In the genomic region with DNA sequence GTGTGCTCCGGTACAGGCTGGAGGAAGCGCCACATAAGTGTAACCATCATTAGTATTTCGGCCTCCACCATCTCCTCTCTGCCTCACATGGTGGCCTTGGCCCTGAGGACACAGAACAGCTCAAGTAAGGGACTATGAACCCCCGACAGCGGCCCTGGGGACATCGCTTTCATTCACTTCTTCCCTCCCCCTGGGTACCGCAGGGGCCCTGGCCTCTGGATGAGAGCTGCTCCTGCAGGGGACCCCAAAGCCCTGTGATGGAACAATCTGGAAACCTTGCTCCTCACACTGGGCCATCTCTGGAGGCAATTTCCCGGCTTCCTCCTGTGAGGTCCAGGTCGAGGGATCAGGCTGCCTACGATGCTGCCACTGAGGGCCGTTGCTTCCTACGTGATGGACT, we compare ENCODE assay signal across 14 cellular contexts.
DNase-seq lines count a peak whose midpoint lies in the region; ATAC-seq and TF ChIP-seq lines count a peak whose summit lies in the region.
"Had no signal": no experiment of that assay in that cellular context is flagged by ENCODE, and none has a peak within 500 bp of the region (broad histone marks: within the 10 kb centered on the region; RNA-seq: fewer than 3 reads in every experiment).

No MANE protein-coding gene starts in this region.

- no peak overlapping the region for H2BK12ac ChIP-seq in neuronal stem cell (ENCODE audit: low read length)

- TF ChIP-seq EP300 in stomach (IDR thresholded peaks at IDR 0.05) = no peak

- H3K27me3 ChIP-seq in neuronal stem cell (ENCODE audit: control insufficient read depth in 3 of 3, insufficient read depth in 3 of 3, low read depth in 1 of 3, low read length in 3 of 3) (peaks cover 0 to 8% (median 2%) of the 10 kb centered on the region in 3 experiments), stomach (peaks cover 0 to 42% (median 7%) of the 10 kb centered on the region in 3 donors)
- H3K27me3 ChIP-seq: BLaER1 had no signal

- H2AFZ ChIP-seq in neuronal stem cell (ENCODE audit: low read length) = no peak overlapping the region

- H3K4me2 ChIP-seq in neuronal stem cell (ENCODE audit: insufficient read depth, low read length, poor library complexity, severe bottlenecking) = no peak overlapping the region
- H3K4me2 ChIP-seq: BLaER1 had no signal

- H3K36me3 ChIP-seq in neuronal stem cell (replicated peaks in 1 of 2; ENCODE audit: control insufficient read depth in 2 of 2, insufficient read depth in 2 of 2, low read length in 2 of 2) (no peaks in the 10 kb centered on the region), stomach (no peaks in the 10 kb centered on the region)
- H3K36me3 ChIP-seq: BLaER1 had no signal

- H3K4ac ChIP-seq in neuronal stem cell (ENCODE audit: low read length) = peak overlapping the region; percentile 10

- no peak overlapping the region for H4K8ac ChIP-seq in neuronal stem cell (ENCODE audit: low read depth, low read length)

- H2BK120ac ChIP-seq in neuronal stem cell (ENCODE audit: low read depth, low read length) = no peak overlapping the region

- no peak for TF ChIP-seq POLR2A in stomach (IDR thresholded peaks at IDR 0.05)

- H3K4me3 ChIP-seq in neuronal stem cell (ENCODE audit: low read length in 2 of 2) (no peak overlapping the region), stomach (no peak overlapping the region)
- H3K4me3 ChIP-seq: BLaER1 had no signal

- H3K27ac ChIP-seq in neuronal stem cell (replicated peaks; ENCODE audit: low read length) = no peak overlapping the region
- H3K27ac ChIP-seq in stomach = no peak overlapping the region
- H3K27ac ChIP-seq: BLaER1 had no signal

- H3K79me1 ChIP-seq in neuronal stem cell (ENCODE audit: low read depth, low read length) = no peaks in the 10 kb centered on the region

- H3K9ac ChIP-seq in neuronal stem cell (ENCODE audit: low read depth, low read length, poor library complexity) = no peak overlapping the region
- H3K9ac ChIP-seq: BLaER1 had no signal

- WGBS in neuronal stem cell (ENCODE audit: extremely low coverage in 2 of 2, insufficient read length in 2 of 2, insufficient replicate concordance in 1 of 2), 2 donors = no CpG with 5 or more reads among the region's 12 CpGs
- 78 to 89% (median 86%) methylated on average over 12 of the region's 12 CpGs for WGBS in stomach, 5 donors

- no peak overlapping the region for H4K91ac ChIP-seq in neuronal stem cell (ENCODE audit: low read depth, low read length, poor library complexity)

- H3K4me1 ChIP-seq in neuronal stem cell (ENCODE audit: control insufficient read depth in 2 of 2, insufficient read depth in 1 of 2, low read depth in 1 of 2, low read length in 2 of 2) (peaks cover 0 to 17% of the 10 kb centered on the region in 2 donors), stomach (no peaks in the 10 kb centered on the region)
- H3K4me1 ChIP-seq: Caco-2 had no signal

- no peak overlapping the region for H2BK15ac ChIP-seq in neuronal stem cell (ENCODE audit: low read length)

- H3K14ac ChIP-seq in neuronal stem cell (ENCODE audit: low read length) = peak overlapping the region; percentile 17

- H3K9me3 ChIP-seq in neuronal stem cell (replicated peaks in 1 of 2; ENCODE audit: control insufficient read depth in 2 of 2, insufficient read depth in 1 of 2, low read depth in 1 of 2, low read length in 2 of 2) (peaks cover 0 to 3% of the 10 kb centered on the region in 2 donors), stomach (no peaks in the 10 kb centered on the region)
- H3K9me3 ChIP-seq: BLaER1, Caco-2 had no signal

- TF ChIP-seq CTCF in stomach (IDR thresholded peaks at IDR 0.05) = no peak

- H2BK5ac ChIP-seq in neuronal stem cell (ENCODE audit: low read length) = no peak overlapping the region

- peak overlapping the region; percentile 70 for H3K18ac ChIP-seq in neuronal stem cell (ENCODE audit: low read length)

- peak overlapping the region; percentile 60 for H2AK5ac ChIP-seq in neuronal stem cell (ENCODE audit: low read depth, low read length)

- H3K23ac ChIP-seq in neuronal stem cell (ENCODE audit: low read depth, low read length, poor library complexity) = peak overlapping the region; percentile 6

- intact Hi-C loops in cardiac septum (cut with DNase I) = no loop called here
- intact Hi-C loops in Right ventricle myocardium inferior (cut with DNase I) = no loop called here
- intact Hi-C loops in stomach (cut with DNase I; ENCODE audit: low total_unique reads) = loop anchor here (10.0 kb wide), 1 partner anchor 1687 kb away; no protein-coding TSS in a partner anchor

- ATAC-seq in Right ventricle myocardium inferior = no peak
- no peak for ATAC-seq in GM19463 (IDR thresholded peaks at IDR 0.05; ENCODE audit: unreplicated experiment)

- DNase-seq in cardiac septum (ENCODE audit: low spot score) (peak; percentile 46), Right ventricle myocardium inferior (ENCODE audit: missing footprints) (no peak), neuronal stem cell (ENCODE audit: low spot score) (no peak), stomach (peak; percentile 17), NCI-H526 (lab: John Stamatoyannopoulos, UW) (no peak), DMS114 treated with DMSO at 0.1 percent for 48 hours (lab: John Stamatoyannopoulos, UW; ENCODE audit: unreplicated experiment) (no peak)
- DNase-seq: 8988T; AML-193; Caco-2; CD8-positive, alpha-beta memory T cell; HCEC 1CT; HFFc6 had no signal

Comparison
In these comparisons a context has a peak if more than half of its experiments do, and no peak if none do; other contexts are left out.
1. DNase-seq: peak in cardiac septum (single experiment) and stomach (single experiment); none in Right ventricle myocardium inferior (single experiment), neuronal stem cell (single experiment), NCI-H526 (0 of 2) and DMS114 treated with DMSO at 0.1 percent for 48 hours (single experiment).